In genomic region chr13:28958018-28958417, GRCh38 we compare ENCODE assay signal across 26 cellular contexts.
"Had no signal": no experiment of that assay in that cellular context is flagged by ENCODE, and none has a peak within 500 bp of the region (broad histone marks: within the 10 kb centered on the region; RNA-seq: fewer than 3 reads in every experiment).

No MANE protein-coding gene starts in this region.

- H3K36me3 ChIP-seq: neural progenitor cell, neutrophil, spleen, suprapubic skin, thoracic aorta, tibial artery, upper lobe of right lung had no signal

- H3K9me3 ChIP-seq: neutrophil, psoas muscle, spleen, suprapubic skin, thoracic aorta, tibial artery, upper lobe of right lung had no signal

- H3K4me3 Mint-ChIP-seq: mesothelial cell of epicardium; naive B cell; natural killer cell; nephron progenitor cell; neural progenitor cell; stimulated activated effector memory CD8-positive, alpha-beta T cell treated with anti-CD3 and anti-CD28 coated beads, Interleukin-12 subunit alpha, Interleukin-12 subunit beta, amount 100 ng/mL, for 72 hours; stimulated activated naive CD8-positive, alpha-beta T cell treated with anti-CD3 and anti-CD28 coated beads, Interleukin-15, Interleukin-2, amounts not matched to agents 100 ng/mL and 50 ng/mL, for 24 hours had no signal

- H3K36me3 Mint-ChIP-seq: mesothelial cell of epicardium; naive B cell; natural killer cell; neural progenitor cell; stimulated activated effector memory CD8-positive, alpha-beta T cell treated with anti-CD3 and anti-CD28 coated beads, Interleukin-12 subunit alpha, Interleukin-12 subunit beta, amount 100 ng/mL, for 72 hours had no signal

- H3K4me1 Mint-ChIP-seq: mesothelial cell of epicardium; naive B cell; natural killer cell; neural progenitor cell; stimulated activated effector memory CD8-positive, alpha-beta T cell treated with anti-CD3 and anti-CD28 coated beads, Interleukin-12 subunit alpha, Interleukin-12 subunit beta, amount 100 ng/mL, for 72 hours had no signal

- H3K27ac ChIP-seq: hepatocyte, neural progenitor cell, neutrophil, parathyroid adenoma, psoas muscle, spleen, suprapubic skin, thoracic aorta, tibial artery, upper lobe of right lung had no signal

- H3K9ac ChIP-seq: neural progenitor cell, parathyroid adenoma had no signal

- DNase-seq: islet precursor cell; mesendoderm; naive B cell; natural killer cell; nephron progenitor cell; occipital lobe; psoas muscle; small intestine; spleen; stimulated activated CD4-positive, alpha-beta T cell treated with anti-CD3 and anti-CD28 coated beads, Interleukin-4, amount 100 ng/mL, for 24 hours; stimulated activated naive CD4-positive, alpha-beta T cell; tibial artery; trophoblast cell; upper lobe of right lung had no signal

- H3K27ac Mint-ChIP-seq: mesothelial cell of epicardium; naive B cell; natural killer cell; nephron progenitor cell; neural progenitor cell; stimulated activated effector memory CD8-positive, alpha-beta T cell treated with anti-CD3 and anti-CD28 coated beads, Interleukin-12 subunit alpha, Interleukin-12 subunit beta, amount 100 ng/mL, for 72 hours; stimulated activated naive CD8-positive, alpha-beta T cell treated with anti-CD3 and anti-CD28 coated beads, Interleukin-15, Interleukin-2, amounts not matched to agents 100 ng/mL and 50 ng/mL, for 24 hours had no signal

- H2AFZ ChIP-seq: hepatocyte, neural progenitor cell, parathyroid adenoma had no signal

- H3K79me2 ChIP-seq: hepatocyte, parathyroid adenoma had no signal

- H3K4me3 ChIP-seq: hepatocyte, lung, neural progenitor cell, psoas muscle, spleen, suprapubic skin, thoracic aorta, tibial artery, upper lobe of right lung had no signal

- H3K27me3 ChIP-seq: hepatocyte, neural progenitor cell, neutrophil, spleen, suprapubic skin, tibial artery, upper lobe of right lung had no signal

- H3K4me2 ChIP-seq: hepatocyte, neural progenitor cell had no signal

- H3K4me1 ChIP-seq: neural progenitor cell, parathyroid adenoma, psoas muscle, spleen, suprapubic skin, tibial artery, upper lobe of right lung had no signal

- ATAC-seq: left lobe of liver; natural killer cell; psoas muscle; sciatic nerve; stimulated activated effector memory CD8-positive, alpha-beta T cell treated with anti-CD3 and anti-CD28 coated beads, Interleukin-12 subunit alpha, Interleukin-12 subunit beta, amount 100 ng/mL, for 72 hours; upper lobe of right lung had no signal
